Comparison of ENCODE assay signal across 27 cellular contexts in genomic region chr2:124666976-124667375, GRCh38.
DNase-seq lines count a peak whose midpoint lies in the region; ATAC-seq, FAIRE-seq and TF ChIP-seq lines count a peak whose summit lies in the region.
"Had no signal": no experiment of that assay in that cellular context is flagged by ENCODE, and none has a peak within 500 bp of the region (broad histone marks: within the 10 kb centered on the region; RNA-seq: fewer than 3 reads in every experiment).

No MANE protein-coding gene starts in this region.

- no peak overlapping the region for H3K18ac ChIP-seq in H1 (ENCODE audit: extremely low read depth, low read length)
- H3K18ac ChIP-seq in trophoblast cell (ENCODE audit: low read length): no peak overlapping the region

- H2BK15ac ChIP-seq in H1 (ENCODE audit: low read length): no peak overlapping the region

- H3K79me2 ChIP-seq in H1 (ENCODE audit: control insufficient read depth in 1 of 2, insufficient read depth in 2 of 2, low read length in 2 of 2) (no peaks in the 10 kb centered on the region), trophoblast cell (ENCODE audit: control insufficient read depth, insufficient read depth, low read length, poor library complexity) (no peaks in the 10 kb centered on the region)

- H3K4ac ChIP-seq in H1 (replicated peaks; ENCODE audit: insufficient read length, low read depth, low read length) (no peak overlapping the region), trophoblast cell (ENCODE audit: low read depth, low read length) (no peak overlapping the region)

- H3K4me3 Mint-ChIP-seq in nephron progenitor cell: no peak overlapping the region
- H3K4me3 Mint-ChIP-seq: CD4-positive, alpha-beta memory T cell; HFFc6; T-helper 1 cell treated with Interleukin-12 subunit alpha and Interleukin-12 subunit beta and Interleukin-4 antibody, amounts not matched to agents 30 μg/mL and 1 μg/mL, for 36 hours had no signal

- H3K4me1 Mint-ChIP-seq in nephron progenitor cell: no peaks in the 10 kb centered on the region
- H3K4me1 Mint-ChIP-seq: CD4-positive, alpha-beta memory T cell had no signal

- H3K56ac ChIP-seq in H1 (replicated peaks; ENCODE audit: insufficient read length, low read depth, low read length): no peak overlapping the region

- H4K5ac ChIP-seq in H1 (ENCODE audit: insufficient read length, low read depth, low read length): no peak overlapping the region

- H4K12ac ChIP-seq in trophoblast cell (ENCODE audit: low read depth, low read length): no peak overlapping the region

- no peaks in the 10 kb centered on the region for H3K36me3 Mint-ChIP-seq in nephron progenitor cell (ENCODE audit: low read depth)
- H3K36me3 Mint-ChIP-seq: CD4-positive, alpha-beta memory T cell had no signal

- H3K27me3 Mint-ChIP-seq in nephron progenitor cell (ENCODE audit: low read depth, poor library complexity): peaks cover 7% of the 10 kb centered on the region
- H3K27me3 Mint-ChIP-seq: CD4-positive, alpha-beta memory T cell had no signal

- H4K20me1 ChIP-seq in H1 (replicated peaks in 1 of 2; ENCODE audit: control insufficient read depth in 1 of 2, insufficient read depth in 2 of 2, low read length in 2 of 2): no peaks in the 10 kb centered on the region
- H4K20me1 ChIP-seq: BLaER1 treated with 17β-estradiol and CSF1 and Interleukin-3, amounts not matched to agents 10 nM and 100 nM had no signal

- TF ChIP-seq POLR2A in H1 (IDR thresholded peaks at IDR 0.05; ENCODE audit: control extremely low read depth in 1 of 2, low read depth in 2 of 2, low read length in 2 of 2): no peak
- TF ChIP-seq POLR2A in gastrocnemius medialis (IDR thresholded peaks at IDR 0.05): no peak

- no peak overlapping the region for H3K9ac ChIP-seq in H1 (replicated peaks in 1 of 4; ENCODE audit: extremely low read depth in 1 of 4, low read depth in 3 of 4, low read length in 3 of 4)
- no peak overlapping the region for H3K9ac ChIP-seq in trophoblast cell (ENCODE audit: low read length)
- H3K9ac ChIP-seq: BLaER1 treated with 17β-estradiol and CSF1 and Interleukin-3, amounts not matched to agents 10 nM and 100 nM had no signal

- DNase-seq in DMS53 (lab: John Stamatoyannopoulos, UW): peak; percentile 8
- DNase-seq in DMS53 treated with DMSO at 0.1 percent for 48 hours (lab: John Stamatoyannopoulos, UW; ENCODE audit: unreplicated experiment): no peak
- DNase-seq in M059J (ENCODE audit: low read depth): peak; percentile 68
- DNase-seq in H1 (ENCODE audit: low read depth in 1 of 2, low spot score in 2 of 2): no peak
- peak; percentile 1 to 3 for DNase-seq in trophoblast cell
- DNase-seq in nephron progenitor cell: no peak
- DNase-seq in gastrocnemius medialis: no peak
- no peak for DNase-seq in sciatic nerve (ENCODE audit: low spot score)
- DNase-seq: 8988T; Caco-2; CD4-positive, alpha-beta memory T cell; DMS 273 treated with DMSO at 0.1 percent for 48 hours; H7; HFFc6; KBM-7; NCI-H1092 treated with DMSO at 0.1 percent for 48 hours; NCI-H1694; NCI-H2081; NCI-H446 treated with DMSO at 0.1 percent for 48 hours; NCI-H526 treated with DMSO at 0.1 percent for 48 hours; Peyer's patch had no signal

- 0 out of 2 replicates have a peak overlapping the region, but pooled peaks have one; percentile 18 for H2AFZ ChIP-seq in H1 (ENCODE audit: low read length)
- H2AFZ ChIP-seq in trophoblast cell (ENCODE audit: insufficient read depth, low read length, poor library complexity): no peak overlapping the region

- H3K79me1 ChIP-seq in H1 (ENCODE audit: low read depth, low read length) (no peaks in the 10 kb centered on the region), trophoblast cell (ENCODE audit: low read length) (no peaks in the 10 kb centered on the region)

- no peak overlapping the region for H2BK5ac ChIP-seq in H1 (ENCODE audit: low read depth, low read length)
- no peak overlapping the region for H2BK5ac ChIP-seq in trophoblast cell (ENCODE audit: low read depth, low read length, poor library complexity)

- H3K4me2 ChIP-seq in H1 (ENCODE audit: insufficient read depth in 1 of 2, low read depth in 2 of 2, low read length in 2 of 2): no peak overlapping the region
- H3K4me2 ChIP-seq in trophoblast cell (ENCODE audit: low read length): no peak overlapping the region
- H3K4me2 ChIP-seq: BLaER1 treated with 17β-estradiol and CSF1 and Interleukin-3, amounts not matched to agents 10 nM and 100 nM had no signal

- TF ChIP-seq CTCF in H1 (IDR thresholded peaks at IDR 0.05; ENCODE audit: control extremely low read depth in 1 of 3, insufficient read depth in 1 of 3, low read depth in 1 of 3, low read length in 3 of 3) (no peak), nephron progenitor cell (IDR thresholded peaks at IDR 0.05) (no peak), gastrocnemius medialis (IDR thresholded peaks at IDR 0.05 in 4 of 5, conservative IDR thresholded peaks at IDR 0.05 in 1 of 5) (no peak)

- H2BK20ac ChIP-seq in H1 (ENCODE audit: low read length): no peak overlapping the region

- intact Hi-C loops in gastrocnemius medialis (cut with DNase I; ENCODE audit: low total_unique reads) (no loop called here), sciatic nerve (cut with DNase I) (no loop called here)

- 96% methylated on average over 2 of the region's 2 CpGs; no CpG with 5 or more reads in 1 of the 2 experiments for WGBS in H1 (ENCODE audit: extremely low coverage in 1 of 2, insufficient coverage in 1 of 2, insufficient read length in 1 of 2, insufficient replicate concordance in 2 of 2, low coverage in 1 of 2, low lambda C conversion rate in 2 of 2, missing lambda C conversion rate in 1 of 2), 2 experiments
- no CpG with 5 or more reads among the region's 2 CpGs for WGBS in trophoblast cell (ENCODE audit: extremely low coverage, insufficient coverage, insufficient read length)

- H3K36me3 ChIP-seq in H1 (ENCODE audit: control insufficient read depth in 2 of 4, insufficient read depth in 4 of 4, low read length in 3 of 4): no peaks in the 10 kb centered on the region
- H3K36me3 ChIP-seq in trophoblast cell (ENCODE audit: control insufficient read depth in 1 of 2, insufficient read depth in 2 of 2, low read length in 2 of 2): no peaks in the 10 kb centered on the region
- no peaks in the 10 kb centered on the region for H3K36me3 ChIP-seq in gastrocnemius medialis
- H3K36me3 ChIP-seq: BLaER1 treated with 17β-estradiol and CSF1 and Interleukin-3, amounts not matched to agents 10 nM and 100 nM; Peyer's patch; SJSA1 had no signal

- H4K8ac ChIP-seq in H1 (ENCODE audit: extremely low read depth, insufficient read depth, low read length): no peak overlapping the region
- no peak overlapping the region for H4K8ac ChIP-seq in trophoblast cell (ENCODE audit: low read depth, low read length)

- no peak overlapping the region for H3K27ac Mint-ChIP-seq in nephron progenitor cell
- H3K27ac Mint-ChIP-seq: CD4-positive, alpha-beta memory T cell; HFFc6; T-helper 1 cell treated with Interleukin-12 subunit alpha and Interleukin-12 subunit beta and Interleukin-4 antibody, amounts not matched to agents 30 μg/mL and 1 μg/mL, for 36 hours had no signal

- H3K23me2 ChIP-seq in H1 (ENCODE audit: low read depth, low read length): no peaks in the 10 kb centered on the region

- TF ChIP-seq RAD21 in H1 (IDR thresholded peaks at IDR 0.05 in 1 of 2, conservative IDR thresholded peaks at IDR 0.05 in 1 of 2; ENCODE audit: low read depth in 2 of 2, low read length in 2 of 2): no peak

- no peak for TF ChIP-seq EP300 in H1 (IDR thresholded peaks at IDR 0.05; ENCODE audit: borderline replicate concordance in 1 of 2, low read depth in 2 of 2, low read length in 2 of 2)

- H3K9me3 ChIP-seq in H1 (ENCODE audit: insufficient read depth in 2 of 2, low read depth in 1 of 2, low read length in 1 of 2) (0 out of 4 replicates have a peak, but pooled peaks cover 0 to 2% of the 10 kb centered on the region in 2 experiments), trophoblast cell (ENCODE audit: insufficient read depth, low read depth, low read length) (no peaks in the 10 kb centered on the region), gastrocnemius medialis (no peaks in the 10 kb centered on the region)
- H3K9me3 ChIP-seq: BLaER1 treated with 17β-estradiol and CSF1 and Interleukin-3, amounts not matched to agents 10 nM and 100 nM; Caco-2; Peyer's patch had no signal

- H3K27me3 ChIP-seq in H1 (replicated peaks in 1 of 4; ENCODE audit: control insufficient read depth in 3 of 4, extremely low read depth in 1 of 4, insufficient read depth in 3 of 4, low read length in 3 of 4) (no peaks in the 10 kb centered on the region), trophoblast cell (ENCODE audit: insufficient read depth, low read length) (no peaks in the 10 kb centered on the region), gastrocnemius medialis (no peaks in the 10 kb centered on the region)
- H3K27me3 ChIP-seq: BLaER1 treated with 17β-estradiol and CSF1 and Interleukin-3, amounts not matched to agents 10 nM and 100 nM; Peyer's patch; SJSA1 had no signal

- in situ Hi-C loops in gastrocnemius medialis (cut with MboI; ENCODE audit: low sequenced_read_pairs in 4 of 4): no loop called here

- CTCF ChIA-PET in H1 (lab: Charles Lee; ENCODE audit: partially characterized antibody): no interaction called here

- FAIRE-seq in H1 (lab: Jason Lieb, UNC): no peak
- FAIRE-seq: HepG2 had no signal

- H4K91ac ChIP-seq in H1 (replicated peaks; ENCODE audit: insufficient read length, low read length): no peak overlapping the region
- H4K91ac ChIP-seq in trophoblast cell (ENCODE audit: low read depth, low read length): no peak overlapping the region

- no peak overlapping the region for H2BK120ac ChIP-seq in H1 (replicated peaks; ENCODE audit: low read depth, low read length)
- H2BK120ac ChIP-seq in trophoblast cell (ENCODE audit: insufficient read depth, low read length, poor library complexity): no peak overlapping the region

- ATAC-seq in gastrocnemius medialis (no peak), sciatic nerve (no peak)
- ATAC-seq: HepG2, Right ventricle myocardium inferior had no signal

- H2BK12ac ChIP-seq in H1 (ENCODE audit: low read depth, low read length) (no peak overlapping the region), trophoblast cell (ENCODE audit: low read length) (no peak overlapping the region)

- no peak overlapping the region for H3K27ac ChIP-seq in H1 (ENCODE audit: low read depth, low read length)
- no peak overlapping the region for H3K27ac ChIP-seq in trophoblast cell (ENCODE audit: low read depth, low read length)
- no peak overlapping the region for H3K27ac ChIP-seq in gastrocnemius medialis
- H3K27ac ChIP-seq: BLaER1 treated with 17β-estradiol and CSF1 and Interleukin-3, amounts not matched to agents 10 nM and 100 nM; HL-60; Peyer's patch; SJSA1 had no signal

- no peaks in the 10 kb centered on the region for H3K9me3 Mint-ChIP-seq in nephron progenitor cell

- H2AK5ac ChIP-seq in H1 (ENCODE audit: low read depth, low read length) (no peak overlapping the region), trophoblast cell (ENCODE audit: low read length) (no peak overlapping the region)

- peaks cover 0 to 6% (median 4%) of the 10 kb centered on the region in 4 experiments; a peak in 4 of 7 replicates for H3K4me1 ChIP-seq in H1 (replicated peaks in 1 of 4; ENCODE audit: control insufficient read depth in 3 of 4, insufficient read depth in 4 of 4, low read length in 3 of 4)
- H3K4me1 ChIP-seq in trophoblast cell (ENCODE audit: control insufficient read depth in 1 of 2, insufficient read depth in 2 of 2, low read length in 2 of 2): no peaks in the 10 kb centered on the region
- H3K4me1 ChIP-seq in gastrocnemius medialis: no peaks in the 10 kb centered on the region
- H3K4me1 ChIP-seq: BLaER1 treated with 17β-estradiol and CSF1 and Interleukin-3, amounts not matched to agents 10 nM and 100 nM; Caco-2; Peyer's patch; SJSA1 had no signal

- H3K14ac ChIP-seq in H1 (ENCODE audit: insufficient read length) (no peak overlapping the region), trophoblast cell (ENCODE audit: low read length) (no peak overlapping the region)

- H3K23ac ChIP-seq in H1 (ENCODE audit: insufficient read length) (no peak overlapping the region), trophoblast cell (ENCODE audit: low read length) (no peak overlapping the region)

- POLR2A ChIA-PET in H1 (lab: Charles Lee; ENCODE audit: partially characterized antibody): no interaction called here

- H3K4me3 ChIP-seq in H1 (ENCODE audit: extremely low read depth in 1 of 4, insufficient read depth in 2 of 4, low read depth in 3 of 4, low read length in 4 of 4): no peak overlapping the region
- H3K4me3 ChIP-seq in trophoblast cell (ENCODE audit: low read depth, low read length): no peak overlapping the region
- no peak overlapping the region for H3K4me3 ChIP-seq in gastrocnemius medialis
- H3K4me3 ChIP-seq: BLaER1 treated with 17β-estradiol and CSF1 and Interleukin-3, amounts not matched to agents 10 nM and 100 nM; Peyer's patch; SJSA1 had no signal

Comparison
In these comparisons a context has a peak if more than half of its experiments do, and no peak if none do; other contexts are left out.
1. DNase-seq: peak in DMS53 (single experiment), M059J (single experiment) and trophoblast cell (2 of 2); none in DMS53 treated with DMSO at 0.1 percent for 48 hours (single experiment), H1 (0 of 2), nephron progenitor cell (single experiment), gastrocnemius medialis (0 of 2) and sciatic nerve (single experiment).